16 cellular contexts compared by ENCODE assay signal in the genomic region with DNA sequence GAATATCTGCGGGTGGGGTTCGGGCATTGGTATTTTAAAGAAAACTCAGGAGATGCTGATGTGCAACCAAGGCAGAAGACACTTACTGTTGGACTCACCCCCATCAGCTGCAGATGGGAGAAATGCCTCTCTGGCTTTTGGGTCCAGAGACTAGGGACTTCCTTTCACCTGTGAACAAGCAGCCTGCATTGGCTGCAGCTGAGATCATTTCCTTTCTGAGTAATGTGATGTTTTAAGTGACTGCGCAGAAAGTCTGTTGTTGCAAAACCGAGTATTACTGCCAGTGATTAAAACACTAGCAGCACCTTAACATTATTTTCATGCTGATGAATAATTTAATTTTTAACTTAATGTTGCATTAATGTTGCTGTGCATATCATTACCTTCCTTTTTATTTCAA.
DNase-seq lines count a peak whose midpoint lies in the region; ATAC-seq and TF ChIP-seq lines count a peak whose summit lies in the region.
"Had no signal": no experiment of that assay in that cellular context is flagged by ENCODE, and none has a peak within 500 bp of the region (broad histone marks: within the 10 kb centered on the region; RNA-seq: fewer than 3 reads in every experiment).

No MANE protein-coding gene starts in this region.

- 70 to 76% methylated on average over 4 of the region's 4 CpGs for WGBS in body of pancreas, 2 donors

- CTCF ChIA-PET in GM10248 (lab: Yijun Ruan, JAX), result no interaction called here

- peak; percentile 73 for DNase-seq in Daoy (ENCODE audit: low read depth)
- peak; percentile 7 for DNase-seq in Jurkat, Clone E6-1 (ENCODE audit: low read depth, low spot score)
- DNase-seq in astrocyte of the spinal cord (ENCODE audit: low read depth, low spot score), result peak; percentile 18
- DNase-seq in iris pigment epithelial cell (ENCODE audit: low read depth), result peak; percentile 49
- DNase-seq in GM10248 (ENCODE audit: extremely low spot score), result no peak
- DNase-seq in NCI-H510A (lab: John Stamatoyannopoulos, UW), result no peak
- no peak for DNase-seq in body of pancreas
- DNase-seq: NCI-H1436; NCI-H446; stimulated activated naive CD4-positive, alpha-beta T cell treated with Interleukin-2 at 50 U/mL for 16 hours; WERI-Rb-1 had no signal

- no peak overlapping the region for H3K27ac ChIP-seq in body of pancreas
- H3K27ac ChIP-seq: BLaER1 treated with 17β-estradiol and CSF1 and Interleukin-3, amounts not matched to agents 10 nM and 100 nM; cardiac muscle cell; KMS-11; parathyroid adenoma; WERI-Rb-1 had no signal

- POLR2A ChIA-PET in GM10248 (lab: Yijun Ruan, JAX), result no interaction called here

- H3K27me3 ChIP-seq in body of pancreas, result peaks cover 0 to 4% of the 10 kb centered on the region in 2 donors
- H3K27me3 ChIP-seq: BLaER1 treated with 17β-estradiol and CSF1 and Interleukin-3, amounts not matched to agents 10 nM and 100 nM; cardiac muscle cell had no signal

- in situ Hi-C loops in astrocyte of the spinal cord (cut with HindIII; ENCODE audit: low sequenced_read_pairs), result no loop called here

- no peak for TF ChIP-seq POLR2A in body of pancreas (IDR thresholded peaks at IDR 0.05)

- no peaks in the 10 kb centered on the region for H3K9me3 ChIP-seq in body of pancreas
- H3K9me3 ChIP-seq: BLaER1 treated with 17β-estradiol and CSF1 and Interleukin-3, amounts not matched to agents 10 nM and 100 nM had no signal

- H3K36me3 ChIP-seq in body of pancreas (replicated peaks in 1 of 2; ENCODE audit: insufficient read depth in 1 of 2, low read depth in 2 of 2), result no peaks in the 10 kb centered on the region
- H3K36me3 ChIP-seq: BLaER1 treated with 17β-estradiol and CSF1 and Interleukin-3, amounts not matched to agents 10 nM and 100 nM; cardiac muscle cell; WERI-Rb-1 had no signal

- ATAC-seq in HG02885 (IDR thresholded peaks at IDR 0.05; ENCODE audit: poor library complexity, unreplicated experiment) (no peak), body of pancreas (no peak)

- H3K4me1 ChIP-seq in body of pancreas, result no peaks in the 10 kb centered on the region
- H3K4me1 ChIP-seq: BLaER1 treated with 17β-estradiol and CSF1 and Interleukin-3, amounts not matched to agents 10 nM and 100 nM; parathyroid adenoma had no signal

- no peak overlapping the region for H3K4me3 ChIP-seq in Jurkat, Clone E6-1 (ENCODE audit: low read length)
- H3K4me3 ChIP-seq in astrocyte of the spinal cord (ENCODE audit: low read depth, low read length), result no peak overlapping the region
- no peak overlapping the region for H3K4me3 ChIP-seq in body of pancreas
- H3K4me3 ChIP-seq: BLaER1 treated with 17β-estradiol and CSF1 and Interleukin-3, amounts not matched to agents 10 nM and 100 nM; cardiac muscle cell had no signal

- intact Hi-C loops in body of pancreas (cut with DNase I), result no loop called here

- no peak for TF ChIP-seq CTCF in astrocyte of the spinal cord (IDR thresholded peaks at IDR 0.05; ENCODE audit: low read depth, low read length)
- no peak for TF ChIP-seq CTCF in GM10248 (IDR thresholded peaks at IDR 0.05; ENCODE audit: control extremely low read depth, extremely low read depth, low read depth, missing control alignments)
- TF ChIP-seq CTCF in body of pancreas (IDR thresholded peaks at IDR 0.05), result no peak

Comparison
In these comparisons a context has a peak if more than half of its experiments do, and no peak if none do; other contexts are left out.
1. DNase-seq: peak in Daoy (single experiment), Jurkat, Clone E6-1 (single experiment), astrocyte of the spinal cord (single experiment) and iris pigment epithelial cell (single experiment); none in GM10248 (single experiment), NCI-H510A (single experiment) and body of pancreas (0 of 4).